In genomic region chr2:234395801-234396478, GRCh38 we compare ENCODE assay signal across 12 cellular contexts.
DNase-seq lines count a peak whose midpoint lies in the region; ATAC-seq and TF ChIP-seq lines count a peak whose summit lies in the region.
"Had no signal": no experiment of that assay in that cellular context is flagged by ENCODE, and none has a peak within 500 bp of the region (broad histone marks: within the 10 kb centered on the region; RNA-seq: fewer than 3 reads in every experiment).

No MANE protein-coding gene starts in this region.

- ATAC-seq in effector memory CD8-positive, alpha-beta T cell (replicated peaks), result no peak
- ATAC-seq in stimulated activated naive CD8-positive, alpha-beta T cell treated with anti-CD3 and anti-CD28 coated beads, Interleukin-15, amount 100 ng/mL, for 72 hours, result no peak

- H3K36me3 Mint-ChIP-seq in effector memory CD8-positive, alpha-beta T cell (ENCODE audit: insufficient read depth), result no peaks in the 10 kb centered on the region

- no peaks in the 10 kb centered on the region for H3K27me3 Mint-ChIP-seq in effector memory CD8-positive, alpha-beta T cell
- H3K27me3 Mint-ChIP-seq in stimulated activated naive CD8-positive, alpha-beta T cell treated with anti-CD3 and anti-CD28 coated beads, Interleukin-15, amount 100 ng/mL, for 72 hours, result no peaks in the 10 kb centered on the region
- H3K27me3 Mint-ChIP-seq: activated CD4-positive, alpha-beta T cell treated with anti-CD3 and anti-CD28 coated beads, Interleukin-2, amount 10 ng/mL, durations not matched to agents 24 days and 14 days had no signal

- DNase-seq in DMS153 treated with DMSO at 0.1 percent for 48 hours (lab: John Stamatoyannopoulos, UW; ENCODE audit: unreplicated experiment), result peak; percentile 95
- peak; percentile 16 for DNase-seq in NCI-H1436 (lab: John Stamatoyannopoulos, UW)
- DNase-seq in NCI-H510A treated with DMSO at 0.1 percent for 48 hours (lab: John Stamatoyannopoulos, UW), result peak; percentile 96
- DNase-seq in effector memory CD8-positive, alpha-beta T cell, result no peak
- no peak for DNase-seq in stimulated activated naive CD8-positive, alpha-beta T cell treated with anti-CD3 and anti-CD28 coated beads, Interleukin-15, amount 100 ng/mL, for 72 hours
- DNase-seq in hypothalamus (lab: John Stamatoyannopoulos, UW), result no peak
- no peak for DNase-seq in GM10266 (ENCODE audit: extremely low spot score)
- no peak for DNase-seq in cerebellar nuclear complex (lab: John Stamatoyannopoulos, UW)
- DNase-seq: activated CD4-positive, alpha-beta T cell treated with anti-CD3 and anti-CD28 coated beads, Interleukin-2, amount 10 ng/mL, durations not matched to agents 24 days and 14 days; activated effector memory CD4-positive, alpha-beta T cell treated with anti-CD3 and anti-CD28 coated beads, Interleukin-2, amount 50 U/mL, for 16 hours; stimulated activated CD4-positive, alpha-beta T cell treated with anti-CD3 and anti-CD28 coated beads, Interleukin-4, amount 100 ng/mL, for 24 hours; T-helper 1 cell had no signal

- H3K4me3 Mint-ChIP-seq in effector memory CD8-positive, alpha-beta T cell, result no peak overlapping the region
- H3K4me3 Mint-ChIP-seq in stimulated activated naive CD8-positive, alpha-beta T cell treated with anti-CD3 and anti-CD28 coated beads, Interleukin-15, amount 100 ng/mL, for 72 hours, result no peak overlapping the region
- H3K4me3 Mint-ChIP-seq: activated CD4-positive, alpha-beta T cell treated with anti-CD3 and anti-CD28 coated beads, Interleukin-2, amount 10 ng/mL, durations not matched to agents 24 days and 14 days had no signal

- peaks cover 37 to 43% of the 10 kb centered on the region in 2 donors for H3K4me1 Mint-ChIP-seq in effector memory CD8-positive, alpha-beta T cell (ENCODE audit: low read depth in 2 of 2)
- peaks cover 93% of the 10 kb centered on the region for H3K4me1 Mint-ChIP-seq in stimulated activated naive CD8-positive, alpha-beta T cell treated with anti-CD3 and anti-CD28 coated beads, Interleukin-15, amount 100 ng/mL, for 72 hours

- peak overlapping the region; percentile 13 to 79 for H3K27ac Mint-ChIP-seq in effector memory CD8-positive, alpha-beta T cell
- H3K27ac Mint-ChIP-seq in stimulated activated naive CD8-positive, alpha-beta T cell treated with anti-CD3 and anti-CD28 coated beads, Interleukin-15, amount 100 ng/mL, for 72 hours, result peak overlapping the region in 1 of 2 donors; percentile 4
- H3K27ac Mint-ChIP-seq: activated CD4-positive, alpha-beta T cell treated with anti-CD3 and anti-CD28 coated beads, Interleukin-2, amount 10 ng/mL, durations not matched to agents 24 days and 14 days had no signal

- no peaks in the 10 kb centered on the region for H3K9me3 Mint-ChIP-seq in effector memory CD8-positive, alpha-beta T cell
- no peaks in the 10 kb centered on the region for H3K9me3 Mint-ChIP-seq in stimulated activated naive CD8-positive, alpha-beta T cell treated with anti-CD3 and anti-CD28 coated beads, Interleukin-15, amount 100 ng/mL, for 72 hours
- H3K9me3 Mint-ChIP-seq: activated CD4-positive, alpha-beta T cell treated with anti-CD3 and anti-CD28 coated beads, Interleukin-2, amount 10 ng/mL, durations not matched to agents 24 days and 14 days had no signal

- no peak for TF ChIP-seq CTCF in GM10266 (IDR thresholded peaks at IDR 0.05; ENCODE audit: control insufficient read depth, insufficient read depth, low read depth, missing control alignments)

Comparison
In these comparisons a context has a peak if more than half of its experiments do, and no peak if none do; other contexts are left out.
1. DNase-seq: peak in DMS153 treated with DMSO at 0.1 percent for 48 hours (single experiment), NCI-H1436 (single experiment) and NCI-H510A treated with DMSO at 0.1 percent for 48 hours (single experiment); none in effector memory CD8-positive, alpha-beta T cell (0 of 3), stimulated activated naive CD8-positive, alpha-beta T cell treated with anti-CD3 and anti-CD28 coated beads, Interleukin-15, amount 100 ng/mL, for 72 hours (0 of 2), hypothalamus (0 of 51), GM10266 (single experiment) and cerebellar nuclear complex (0 of 2).